Comparison of ENCODE assay signal across 18 cellular contexts in genomic region chr5:144403058-144403457, GRCh38.
DNase-seq lines count a peak whose midpoint lies in the region; ATAC-seq and TF ChIP-seq lines count a peak whose summit lies in the region.
"Had no signal": no experiment of that assay in that cellular context is flagged by ENCODE, and none has a peak within 500 bp of the region (broad histone marks: within the 10 kb centered on the region; RNA-seq: fewer than 3 reads in every experiment).

No MANE protein-coding gene starts in this region.

- no peak overlapping the region for H3K27ac Mint-ChIP-seq in activated CD4-positive, alpha-beta T cell treated with anti-CD3 and anti-CD28 coated beads for 36 hours
- H3K27ac Mint-ChIP-seq: CD14-positive monocyte; CD4-positive, alpha-beta memory T cell; CD4-positive, CD25-positive, alpha-beta regulatory T cell; CD8-positive, alpha-beta memory T cell had no signal

- POLR2A ChIA-PET in activated CD4-positive, alpha-beta T cell treated with anti-CD3 and anti-CD28 coated beads for 36 hours (lab: Charles Lee): no interaction called here

- ATAC-seq in SK-N-SH treated with all-trans-retinoic acid at 6 μM for 48 hours (no peak), HG02884 (IDR thresholded peaks at IDR 0.05; ENCODE audit: unreplicated experiment) (no peak)
- ATAC-seq in activated CD4-positive, alpha-beta T cell treated with anti-CD3 and anti-CD28 coated beads for 36 hours: no peak

- peak; percentile 74 for DNase-seq in NCI-H82 (lab: John Stamatoyannopoulos, UW)
- DNase-seq in SK-N-DZ (ENCODE audit: low spot score): peak; percentile 99
- no peak for DNase-seq in NCI-H226
- DNase-seq in activated CD4-positive, alpha-beta T cell treated with anti-CD3 and anti-CD28 coated beads for 36 hours: no peak
- DNase-seq in GM20000 (ENCODE audit: low spot score): no peak
- DNase-seq: 8988T; ACHN; BE2C; C1 segment of cervical spinal cord; CD4-positive, alpha-beta memory T cell; CD4-positive, CD25-positive, alpha-beta regulatory T cell; CD8-positive, alpha-beta memory T cell; COR-L47; DMS79 treated with DMSO at 0.1 percent for 48 hours; GF-D8 had no signal

- intact Hi-C loops in activated CD4-positive, alpha-beta T cell treated with anti-CD3 and anti-CD28 coated beads for 36 hours (cut with DNase I, micrococcal nuclease): no loop called here

- no peak overlapping the region for H3K4me3 Mint-ChIP-seq in activated CD4-positive, alpha-beta T cell treated with anti-CD3 and anti-CD28 coated beads for 36 hours
- H3K4me3 Mint-ChIP-seq: CD14-positive monocyte; CD4-positive, alpha-beta memory T cell; CD8-positive, alpha-beta memory T cell had no signal

- H3K27me3 Mint-ChIP-seq in activated CD4-positive, alpha-beta T cell treated with anti-CD3 and anti-CD28 coated beads for 36 hours: peaks cover 4% of the 10 kb centered on the region
- H3K27me3 Mint-ChIP-seq: CD4-positive, CD25-positive, alpha-beta regulatory T cell had no signal

- CTCF ChIA-PET in activated CD4-positive, alpha-beta T cell treated with anti-CD3 and anti-CD28 coated beads for 36 hours (lab: Charles Lee): no interaction called here

- no peaks in the 10 kb centered on the region for H3K4me1 Mint-ChIP-seq in activated CD4-positive, alpha-beta T cell treated with anti-CD3 and anti-CD28 coated beads for 36 hours
- H3K4me1 Mint-ChIP-seq: CD4-positive, alpha-beta memory T cell; CD4-positive, CD25-positive, alpha-beta regulatory T cell; CD8-positive, alpha-beta memory T cell had no signal

- no peaks in the 10 kb centered on the region for H3K36me3 Mint-ChIP-seq in activated CD4-positive, alpha-beta T cell treated with anti-CD3 and anti-CD28 coated beads for 36 hours (ENCODE audit: low read depth)
- H3K36me3 Mint-ChIP-seq: CD14-positive monocyte; CD4-positive, alpha-beta memory T cell; CD4-positive, CD25-positive, alpha-beta regulatory T cell; CD8-positive, alpha-beta memory T cell had no signal

- no peak for TF ChIP-seq CTCF in GM20000 (IDR thresholded peaks at IDR 0.05; ENCODE audit: extremely low read depth, missing control alignments)

- no peaks in the 10 kb centered on the region for H3K9me3 Mint-ChIP-seq in activated CD4-positive, alpha-beta T cell treated with anti-CD3 and anti-CD28 coated beads for 36 hours (ENCODE audit: low read depth)

TF ChIP-seq in SK-N-SH treated with all-trans-retinoic acid at 6 μM for 48 hours, 23 proteins besides CTCF, POLR2A, EP300 and RAD21:
- TF ChIP-seq TCF4 (CRISPR knock-in tag; IDR thresholded peaks at IDR 0.05; ENCODE audit: borderline replicate concordance) (peak; percentile 62; the same call in 1 of the 2 replicates), CSDC2 (CRISPR knock-in tag; IDR thresholded peaks at IDR 0.05) (no peak)

Comparison
In these comparisons a context has a peak if more than half of its experiments do, and no peak if none do; other contexts are left out.
1. DNase-seq: peak in NCI-H82 (single experiment) and SK-N-DZ (single experiment); none in NCI-H226 (single experiment), activated CD4-positive, alpha-beta T cell treated with anti-CD3 and anti-CD28 coated beads for 36 hours (single experiment) and GM20000 (single experiment).